ENCODE assay signal across 13 cellular contexts in genomic region chr14:104685216-104685997, GRCh38. TPM values are rescaled to one million over a fixed set of nuclear protein-coding genes. Genes with fewer than 3 reads are reported as not detected.
A peak's percentile ranks its signal among the peaks of the same experiment; 100 is the strongest.
DNase-seq lines count a peak whose midpoint lies in the region; ATAC-seq, FAIRE-seq and TF ChIP-seq lines count a peak whose summit lies in the region.
"Had no signal": no experiment of that assay in that cellular context is flagged by ENCODE, and none has a peak within 500 bp of the region (broad histone marks: within the 10 kb centered on the region; RNA-seq: fewer than 3 reads in every experiment).

No MANE protein-coding gene starts in this region.

- no peak for TF ChIP-seq POLR2A in NB4 (IDR thresholded peaks at IDR 0.05; ENCODE audit: extremely low read depth, insufficient read length)

- no peaks in the 10 kb centered on the region for H3K36me3 Mint-ChIP-seq in activated naive CD4-positive, alpha-beta T cell treated with anti-CD3 and anti-CD28 coated beads, Interleukin-2, amount 50 U/mL, for 24 hours
- no peaks in the 10 kb centered on the region for H3K36me3 Mint-ChIP-seq in brain

- WGBS in small intestine, 3 donors, result 65 to 67% (median 66%) methylated on average over 4 of the region's 4 CpGs

- H3K27ac Mint-ChIP-seq in activated naive CD4-positive, alpha-beta T cell treated with anti-CD3 and anti-CD28 coated beads, Interleukin-2, amount 50 U/mL, for 24 hours, result peak overlapping the region; percentile 55
- H3K27ac Mint-ChIP-seq in brain, result peak overlapping the region in 3 of 5 experiments; percentile 38 to 74 (median 59)

- DNase-seq in activated naive CD4-positive, alpha-beta T cell (lab: John Stamatoyannopoulos, UW), result no peak
- DNase-seq in NB4 (ENCODE audit: low read depth) (peak; percentile 40), small intestine (peak; percentile 53), NCI-H1436 treated with DMSO at 0.1 percent for 48 hours (lab: John Stamatoyannopoulos, UW) (no peak), iPS-NIHi11 (ENCODE audit: low spot score) (no peak)
- DNase-seq: activated T-cell treated with anti-CD3 and anti-CD28 coated beads for 4 hours; body of pancreas; midbrain; NK-92 treated with Interleukin-12 subunit alpha and Interleukin-12 subunit beta, amount 100 ng/mL, for 24 hours had no signal

- no peaks in the 10 kb centered on the region for H3K36me3 ChIP-seq in small intestine (ENCODE audit: control insufficient read depth in 2 of 2, insufficient read depth in 2 of 2, low read length in 2 of 2)

- no peaks in the 10 kb centered on the region for H3K9me3 ChIP-seq in small intestine (ENCODE audit: control insufficient read depth, low read depth)
- H3K9me3 ChIP-seq: body of pancreas had no signal

- ATAC-seq in HG02571 (IDR thresholded peaks at IDR 0.05; ENCODE audit: unreplicated experiment), result no peak
- ATAC-seq: body of pancreas had no signal

- no peak for FAIRE-seq in small intestine (lab: Jason Lieb, UNC)

- peak overlapping the region in 1 of 2 donors; percentile 49 for H3K27ac ChIP-seq in small intestine (ENCODE audit: low read depth in 1 of 2, low read length in 1 of 2)
- H3K27ac ChIP-seq: body of pancreas, epithelial cell of prostate had no signal

- H3K27me3 Mint-ChIP-seq in activated naive CD4-positive, alpha-beta T cell treated with anti-CD3 and anti-CD28 coated beads, Interleukin-2, amount 50 U/mL, for 24 hours, result no peaks in the 10 kb centered on the region
- H3K27me3 Mint-ChIP-seq in brain, result peaks cover 10% of the 10 kb centered on the region

- peak overlapping the region; percentile 19 for H3K4me3 Mint-ChIP-seq in activated naive CD4-positive, alpha-beta T cell treated with anti-CD3 and anti-CD28 coated beads, Interleukin-2, amount 50 U/mL, for 24 hours
- H3K4me3 Mint-ChIP-seq in brain, result peak overlapping the region in 1 of 5 experiments; percentile 78

- no peaks in the 10 kb centered on the region for H3K9me3 Mint-ChIP-seq in activated naive CD4-positive, alpha-beta T cell treated with anti-CD3 and anti-CD28 coated beads, Interleukin-2, amount 50 U/mL, for 24 hours
- peaks cover 0 to 7% (median 0%) of the 10 kb centered on the region in 5 experiments for H3K9me3 Mint-ChIP-seq in brain

- H3K4me1 Mint-ChIP-seq in activated naive CD4-positive, alpha-beta T cell treated with anti-CD3 and anti-CD28 coated beads, Interleukin-2, amount 50 U/mL, for 24 hours, result peaks cover 36% of the 10 kb centered on the region
- H3K4me1 Mint-ChIP-seq in brain, result peaks cover 45% of the 10 kb centered on the region

- no peaks in the 10 kb centered on the region for H3K27me3 ChIP-seq in small intestine (ENCODE audit: control insufficient read depth in 2 of 2, insufficient read depth in 2 of 2, low read length in 2 of 2)
- H3K27me3 ChIP-seq: body of pancreas had no signal

- H3K4me1 ChIP-seq in small intestine (ENCODE audit: control insufficient read depth in 2 of 2, insufficient read depth in 1 of 2, low read depth in 1 of 2, low read length in 1 of 2), result peaks cover 8 to 22% of the 10 kb centered on the region in 2 donors

- no peak for TF ChIP-seq CTCF in NB4 (IDR thresholded peaks at IDR 0.05; ENCODE audit: low read depth, low read length)
- TF ChIP-seq CTCF in brain (conservative IDR thresholded peaks at IDR 0.05), result no peak

- H3K4me3 ChIP-seq in NB4 (ENCODE audit: low read depth, low read length) (no peak overlapping the region), small intestine (ENCODE audit: low read depth in 1 of 2, low read length in 2 of 2) (no peak overlapping the region)
- H3K4me3 ChIP-seq: body of pancreas had no signal

RNA-seq across cellular contexts. Expression of gene INF2, which starts 4.0 kb away (rescaled TPM):
- 84.0 TPM for polyA plus RNA-seq in brain (ENCODE audit: insufficient read depth, low read depth, low replicate concordance)
- polyA plus RNA-seq in small intestine, result 100 to 1,000 TPM in 2 of 3 donors, 10 to 100 TPM in 1; 76.6 to 364 (median 317) TPM

RNA-seq across cellular contexts. Expression of gene ADSS1, which starts 38.6 kb away (rescaled TPM):
- polyA plus RNA-seq in brain (ENCODE audit: insufficient read depth, low read depth, low replicate concordance) (15.7 TPM), small intestine (10 to 100 TPM in 1 of 3 donors, 1 to 10 TPM in 2; 3.6 to 12.7 (median 6.0) TPM)

Comparison
In these comparisons a context has a peak if more than half of its experiments do, and no peak if none do; other contexts are left out.
1. DNase-seq: peak in NB4 (single experiment) and small intestine (single experiment); none in activated naive CD4-positive, alpha-beta T cell (0 of 4), NCI-H1436 treated with DMSO at 0.1 percent for 48 hours (single experiment) and iPS-NIHi11 (single experiment).